Comparison of ENCODE assay signal across 16 cellular contexts in genomic region chr2:172195836-172196376, GRCh38.
DNase-seq lines count a peak whose midpoint lies in the region; ATAC-seq and TF ChIP-seq lines count a peak whose summit lies in the region.
"Had no signal": no experiment of that assay in that cellular context is flagged by ENCODE, and none has a peak within 500 bp of the region (broad histone marks: within the 10 kb centered on the region; RNA-seq: fewer than 3 reads in every experiment).

No MANE protein-coding gene starts in this region.

- peaks cover 43% of the 10 kb centered on the region for H3K4me1 Mint-ChIP-seq in CD14-positive monocyte
- peaks cover 0 to 15% (median 0%) of the 10 kb centered on the region in 3 donors for H3K4me1 Mint-ChIP-seq in CD8-positive, alpha-beta memory T cell
- H3K4me1 Mint-ChIP-seq: H9 had no signal

- H3K27me3 ChIP-seq in Peyer's patch (no peaks in the 10 kb centered on the region), esophagus (ENCODE audit: control insufficient read depth in 1 of 2, insufficient read depth in 2 of 2, low read length in 2 of 2) (no peaks in the 10 kb centered on the region), smooth muscle cell (ENCODE audit: low read depth) (no peaks in the 10 kb centered on the region), left lung (no peaks in the 10 kb centered on the region)
- no peaks in the 10 kb centered on the region for H3K27me3 ChIP-seq in CD8-positive, alpha-beta memory T cell (ENCODE audit: insufficient read depth, low read length, poor library complexity, severe bottlenecking)

- H3K79me2 ChIP-seq in smooth muscle cell (ENCODE audit: low read depth) = no peaks in the 10 kb centered on the region

- ATAC-seq in left lung = no peak

- H3F3A ChIP-seq in smooth muscle cell (ENCODE audit: low read depth) = no peaks in the 10 kb centered on the region

- H3K36me3 ChIP-seq in Peyer's patch (no peaks in the 10 kb centered on the region), esophagus (ENCODE audit: control insufficient read depth in 2 of 2, insufficient read depth in 2 of 2, low read length in 1 of 2) (no peaks in the 10 kb centered on the region), smooth muscle cell (ENCODE audit: low read depth) (no peaks in the 10 kb centered on the region), left lung (no peaks in the 10 kb centered on the region)
- no peaks in the 10 kb centered on the region for H3K36me3 ChIP-seq in CD8-positive, alpha-beta memory T cell (ENCODE audit: insufficient read depth, low read length)

- no peak overlapping the region for H2AFZ ChIP-seq in smooth muscle cell (ENCODE audit: low read depth)

- peaks cover 5 to 6% of the 10 kb centered on the region in 2 donors for H3K36me3 Mint-ChIP-seq in CD14-positive monocyte
- H3K36me3 Mint-ChIP-seq in CD8-positive, alpha-beta memory T cell = peaks cover 0 to 31% (median 1%) of the 10 kb centered on the region in 3 donors

- peak overlapping the region; percentile 44 to 95 (median 83) for H3K27ac Mint-ChIP-seq in CD14-positive monocyte
- no peak overlapping the region for H3K27ac Mint-ChIP-seq in CD8-positive, alpha-beta memory T cell
- H3K27ac Mint-ChIP-seq: H9 had no signal

- peaks cover 21 to 39% (median 31%) of the 10 kb centered on the region in 7 donors for H3K9me3 Mint-ChIP-seq in CD14-positive monocyte
- peaks cover 28 to 45% (median 40%) of the 10 kb centered on the region in 5 donors for H3K9me3 Mint-ChIP-seq in CD8-positive, alpha-beta memory T cell

- H3K4me2 ChIP-seq in smooth muscle cell = no peak overlapping the region

- peaks cover 0 to 2% (median 0%) of the 10 kb centered on the region in 3 donors for H3K27me3 Mint-ChIP-seq in CD14-positive monocyte (ENCODE audit: low read depth in 3 of 3)
- H3K27me3 Mint-ChIP-seq in CD8-positive, alpha-beta memory T cell = peaks cover 15 to 47% of the 10 kb centered on the region in 2 donors

- CTCF ChIA-PET in CD8-positive, alpha-beta memory T cell (lab: Charles Lee) = interaction anchor here (1.1 kb wide), 1 partner anchor 34 kb away, joined by 3 read pairs; no protein-coding TSS in a partner anchor

- H3K27ac ChIP-seq in Peyer's patch (peak overlapping the region in 2 of 4 donors; percentile 62 to 64), esophagus (ENCODE audit: low read depth in 2 of 2, low read length in 1 of 2) (peak overlapping the region; percentile 82), smooth muscle cell (ENCODE audit: low read depth) (peak overlapping the region; percentile 74), left lung (no peak overlapping the region)
- no peak overlapping the region for H3K27ac ChIP-seq in CD8-positive, alpha-beta memory T cell (ENCODE audit: low read depth, low read length)
- H3K27ac ChIP-seq: C4-2B had no signal

- no peaks in the 10 kb centered on the region for H3K4me1 ChIP-seq in Peyer's patch
- H3K4me1 ChIP-seq in esophagus (ENCODE audit: control insufficient read depth in 2 of 2, insufficient read depth in 2 of 2, low read length in 1 of 2) = peaks cover 0 to 4% of the 10 kb centered on the region in 2 donors
- H3K4me1 ChIP-seq in smooth muscle cell (ENCODE audit: low read depth) = no peaks in the 10 kb centered on the region
- no peaks in the 10 kb centered on the region for H3K4me1 ChIP-seq in CD8-positive, alpha-beta memory T cell (ENCODE audit: insufficient read depth, low read length)
- H3K4me1 ChIP-seq in left lung = peaks cover 0 to 11% of the 10 kb centered on the region in 2 donors

- H4K20me1 ChIP-seq in smooth muscle cell (ENCODE audit: low read depth) = no peaks in the 10 kb centered on the region

- H3K4me3 ChIP-seq in Peyer's patch = no peak overlapping the region
- H3K4me3 ChIP-seq in esophagus (ENCODE audit: low read depth in 1 of 2, low read length in 2 of 2) = no peak overlapping the region
- no peak overlapping the region for H3K4me3 ChIP-seq in smooth muscle cell
- no peak overlapping the region for H3K4me3 ChIP-seq in CD8-positive, alpha-beta memory T cell (ENCODE audit: low read length)
- H3K4me3 ChIP-seq in left lung = no peak overlapping the region

- H3K4me3 Mint-ChIP-seq in CD14-positive monocyte = peak overlapping the region in 1 of 2 donors; percentile 86
- no peak overlapping the region for H3K4me3 Mint-ChIP-seq in CD8-positive, alpha-beta memory T cell
- H3K4me3 Mint-ChIP-seq: H9 had no signal

- POLR2A ChIA-PET in CD8-positive, alpha-beta memory T cell (lab: Charles Lee) = no interaction called here

- H3K9me3 ChIP-seq in Peyer's patch (peaks cover 0 to 20% (median 2%) of the 10 kb centered on the region in 4 donors), esophagus (ENCODE audit: control insufficient read depth in 2 of 2, insufficient read depth in 1 of 2, low read depth in 1 of 2, low read length in 1 of 2) (peaks cover 0 to 5% of the 10 kb centered on the region in 2 donors), smooth muscle cell (replicated peaks; ENCODE audit: low read depth) (no peaks in the 10 kb centered on the region), left lung (peaks cover 0 to 29% of the 10 kb centered on the region in 2 donors)
- peaks cover 9% of the 10 kb centered on the region for H3K9me3 ChIP-seq in CD8-positive, alpha-beta memory T cell (ENCODE audit: low read length)

- TF ChIP-seq CTCF in CD14-positive monocyte (IDR thresholded peaks at IDR 0.05) (no peak), Peyer's patch (IDR thresholded peaks at IDR 0.05) (no peak), smooth muscle cell (IDR thresholded peaks at IDR 0.05; ENCODE audit: borderline replicate concordance, insufficient read depth, poor library complexity, severe bottlenecking) (no peak), left lung (IDR thresholded peaks at IDR 0.05) (no peak)

- DNase-seq in CD14-positive monocyte (ENCODE audit: low spot score) = no peak
- peak in 2 of 3 donors; percentile 63 to 65 for DNase-seq in Peyer's patch
- no peak for DNase-seq in smooth muscle cell (lab: John Stamatoyannopoulos, UW; ENCODE audit: unreplicated experiment)
- DNase-seq in CD8-positive, alpha-beta memory T cell = no peak
- no peak for DNase-seq in HT-29 (ENCODE audit: low spot score)
- DNase-seq in left lung = no peak
- no peak for DNase-seq in ACHN
- DNase-seq: Caco-2, H9, NCI-H1436 treated with DMSO at 0.1 percent for 48 hours, NCI-H2081 treated with DMSO at 0.1 percent for 48 hours, NCI-H2227 treated with DMSO at 0.1 percent for 48 hours, NCI-H526 treated with DMSO at 0.1 percent for 48 hours, SHP77 had no signal

- WGBS in esophagus, 2 donors = 46 to 57% methylated on average over 6 of the region's 6 CpGs
- 76% methylated on average over 6 of the region's 6 CpGs for WGBS in smooth muscle cell (ENCODE audit: low lambda C conversion rate)

- TF ChIP-seq POLR2A in Peyer's patch (IDR thresholded peaks at IDR 0.05) = no peak

- in situ Hi-C loops in ACHN (cut with HindIII; ENCODE audit: low pct_ligation_motif_present, low pct_unique_long_range_greater_than_20kb, low sequenced_read_pairs) = no loop called here

- intact Hi-C loops in CD14-positive monocyte (cut with micrococcal nuclease) = no loop called here
- intact Hi-C loops in left lung (cut with DNase I) = no loop called here

- no peak overlapping the region for H3K9ac ChIP-seq in smooth muscle cell (ENCODE audit: low read depth)

Comparison
In these comparisons a context has a peak if more than half of its experiments do, and no peak if none do; other contexts are left out.
1. DNase-seq: peak in Peyer's patch (2 of 3); none in CD14-positive monocyte (single experiment), smooth muscle cell (single experiment), CD8-positive, alpha-beta memory T cell (0 of 5), HT-29 (single experiment), left lung (0 of 2) and ACHN (single experiment).
2. H3K27ac Mint-ChIP-seq: peak in CD14-positive monocyte (7 of 7); none in CD8-positive, alpha-beta memory T cell (0 of 8).
3. H3K27ac ChIP-seq: peak in esophagus (2 of 2) and smooth muscle cell (single experiment); none in CD8-positive, alpha-beta memory T cell (single experiment) and left lung (0 of 2).